ENCODE assay signal across 8 cellular contexts in genomic region chr9:37943329-37944265, GRCh38. TPM values are rescaled to one million over a fixed set of nuclear protein-coding genes. Genes with fewer than 3 reads are reported as not detected.
DNase-seq lines count a peak whose midpoint lies in the region; ATAC-seq and TF ChIP-seq lines count a peak whose summit lies in the region.

No MANE protein-coding gene starts in this region.

- intact Hi-C loops in right cardiac atrium (cut with DNase I): no loop called here

- H3K9ac ChIP-seq in skeletal muscle satellite cell (ENCODE audit: low read depth, low read length): peak overlapping the region; percentile 25

- no peak for TF ChIP-seq CTCF in astrocyte of the cerebellum (IDR thresholded peaks at IDR 0.05; ENCODE audit: low read depth, low read length, missing control alignments)

- H3K4me1 ChIP-seq in right cardiac atrium (ENCODE audit: control insufficient read depth, insufficient read depth, low read length) (peaks cover 26% of the 10 kb centered on the region), skeletal muscle satellite cell (ENCODE audit: control insufficient read depth, insufficient read depth, low read length) (peaks cover 41% of the 10 kb centered on the region)

- no peak overlapping the region for H3K27ac ChIP-seq in right cardiac atrium (ENCODE audit: low read length)

- H3K9me3 ChIP-seq in right cardiac atrium (ENCODE audit: control insufficient read depth, low read length) (no peaks in the 10 kb centered on the region), skeletal muscle satellite cell (replicated peaks; ENCODE audit: low read length) (no peaks in the 10 kb centered on the region)

- H3K4me2 ChIP-seq in skeletal muscle satellite cell (ENCODE audit: low read length): peak overlapping the region; percentile 54

- peak; percentile 85 for DNase-seq in GM04504 (ENCODE audit: low read depth)
- DNase-seq in astrocyte of the cerebellum (ENCODE audit: low read depth): peak; percentile 94
- peak; percentile 50 to 76 (median 74) for DNase-seq in right cardiac atrium
- no peak for DNase-seq in LoVo (ENCODE audit: low spot score)

- WGBS in right cardiac atrium: 55% methylated on average over 12 of the region's 12 CpGs

- peak; percentile 15 to 31 for ATAC-seq in right cardiac atrium
- no peak for ATAC-seq in GM19328 (IDR thresholded peaks at IDR 0.05; ENCODE audit: unreplicated experiment)
- no peak for ATAC-seq in GM21360 (IDR thresholded peaks at IDR 0.05; ENCODE audit: unreplicated experiment)
- no peak for ATAC-seq in GM18519 (IDR thresholded peaks at IDR 0.05; ENCODE audit: low FRiP score, unreplicated experiment)

- H3K27me3 ChIP-seq in right cardiac atrium (ENCODE audit: control insufficient read depth, insufficient read depth) (no peaks in the 10 kb centered on the region), skeletal muscle satellite cell (ENCODE audit: control insufficient read depth, insufficient read depth, low read length) (no peaks in the 10 kb centered on the region)

- H3K4me3 ChIP-seq in astrocyte of the cerebellum (ENCODE audit: low read depth, low read length): no peak overlapping the region
- H3K4me3 ChIP-seq in right cardiac atrium (ENCODE audit: low read length): no peak overlapping the region
- peak overlapping the region; percentile 29 for H3K4me3 ChIP-seq in skeletal muscle satellite cell (ENCODE audit: low read length)

- H3K36me3 ChIP-seq in skeletal muscle satellite cell (ENCODE audit: insufficient read depth, low read length): peaks cover 20% of the 10 kb centered on the region

- in situ Hi-C loops in astrocyte of the cerebellum (cut with HindIII; ENCODE audit: low sequenced_read_pairs): no loop called here

RNA-seq across cellular contexts. Expression of gene SLC25A51, which starts 39.7 kb away (rescaled TPM):
- 10 to 100 TPM; 21.1 to 29.4 (median 25.9) TPM for total RNA-seq in right cardiac atrium
- 13.1 TPM for polyA plus RNA-seq in right cardiac atrium
- total RNA-seq in skeletal muscle satellite cell (2012; rRNA removed): 53.3 and 62.1 TPM in 2 replicates

Comparison
In these comparisons a context has a peak if more than half of its experiments do, and no peak if none do; other contexts are left out.
1. ATAC-seq: peak in right cardiac atrium (2 of 2); none in GM19328 (single experiment), GM21360 (single experiment) and GM18519 (single experiment).